Comparison of ENCODE assay signal across 32 cellular contexts in genomic region chr6:49986551-49986950, GRCh38. TPM values are rescaled to one million over a fixed set of nuclear protein-coding genes. Genes with fewer than 3 reads are reported as not detected.
"Had no signal": no experiment of that assay in that cellular context is flagged by ENCODE, and none has a peak within 500 bp of the region (broad histone marks: within the 10 kb centered on the region; RNA-seq: fewer than 3 reads in every experiment).

No MANE protein-coding gene starts in this region.

- ATAC-seq: stimulated activated effector memory CD8-positive, alpha-beta T cell treated with anti-CD3 and anti-CD28 coated beads, Interleukin-12 subunit alpha, Interleukin-12 subunit beta, amount 100 ng/mL, for 72 hours; stimulated activated memory B cell treated with anti-CD40 and anti-IgM and Interleukin-4, amounts not matched to agents 10 μg/mL and 1 μg/mL and 100 μg/mL, for 72 hours; stimulated activated naive B cell treated with anti-CD40 and anti-IgM and Interleukin-4, amounts not matched to agents 10 μg/mL and 1 μg/mL and 100 μg/mL, for 72 hours; stimulated activated naive CD8-positive, alpha-beta T cell treated with anti-CD3 and anti-CD28 coated beads, Interleukin-15, amount 100 ng/mL, for 72 hours; stimulated activated naive CD8-positive, alpha-beta T cell treated with anti-CD3 and anti-CD28 coated beads, Interleukin-15, Interleukin-2, amounts not matched to agents 100 U/mL and 50 U/mL, for 24 hours; upper lobe of right lung had no signal

- DNase-seq: stimulated activated CD4-positive, alpha-beta T cell treated with anti-CD3 and anti-CD28 coated beads, Interleukin-2, amount 100 ng/mL, for 48 hours; stimulated activated CD4-positive, alpha-beta T cell treated with anti-CD3 and anti-CD28 coated beads, Interleukin-4, amount 100 ng/mL, for 1 hour; stimulated activated CD4-positive, alpha-beta T cell treated with anti-CD3 and anti-CD28 coated beads, Interleukin-4, amount 100 ng/mL, for 24 hours; stimulated activated CD4-positive, alpha-beta T cell treated with anti-CD3 and anti-CD28 coated beads, Interleukin-4, amount 100 ng/mL, for 4 hours; stimulated activated CD8-positive, alpha-beta memory T cell treated with anti-CD3 and anti-CD28 coated beads, Interleukin-4, amount 100 ng/mL, for 48 hours; stimulated activated naive B cell treated with anti-CD40 and anti-IgM and Interleukin-4, amounts not matched to agents 10 μg/mL and 1 μg/mL and 100 μg/mL, for 72 hours; stimulated activated naive CD4-positive, alpha-beta T cell; stimulated activated naive CD4-positive, alpha-beta T cell treated with Interleukin-2 at 50 U/mL for 16 hours; stimulated activated naive CD8-positive, alpha-beta T cell treated with anti-CD3 and anti-CD28 coated beads, Interleukin-15, amount 100 ng/mL, for 72 hours; stimulated activated naive CD8-positive, alpha-beta T cell treated with anti-CD3 and anti-CD28 coated beads, Interleukin-15, Interleukin-2, amounts not matched to agents 100 U/mL and 50 U/mL, for 24 hours; stomach; substantia nigra; testis; thyroid gland; tibial artery; transverse colon; trophoblast cell; upper lobe of left lung; upper lobe of right lung; uterus had no signal

- H3K36me3 ChIP-seq: stomach, suprapubic skin, thoracic aorta, thyroid gland, tibial artery, tibial nerve, transverse colon, upper lobe of left lung, upper lobe of right lung, uterus, vagina had no signal

- H3K27me3 ChIP-seq: suprapubic skin, testis, thyroid gland, tibial artery, tibial nerve, transverse colon, upper lobe of left lung, upper lobe of right lung, uterus, vagina had no signal

- FAIRE-seq: urothelium cell line had no signal

- H3K27ac ChIP-seq: stomach, suprapubic skin, testis, thoracic aorta, thyroid gland, tibial artery, tibial nerve, transverse colon, upper lobe of left lung, upper lobe of right lung, uterus, vagina had no signal

- H3K4me1 ChIP-seq: stomach, suprapubic skin, testis, thyroid gland, tibial artery, tibial nerve, transverse colon, upper lobe of left lung, upper lobe of right lung, uterus, vagina had no signal

- H3K4me3 ChIP-seq: stomach, suprapubic skin, testis, thoracic aorta, thyroid gland, tibial artery, tibial nerve, transverse colon, upper lobe of left lung, upper lobe of right lung, uterus, vagina had no signal

- H3K9me3 ChIP-seq: suprapubic skin, testis, thoracic aorta, thyroid gland, tibial artery, tibial nerve, transverse colon, upper lobe of left lung, upper lobe of right lung, uterus, vagina had no signal

RNA-seq across cellular contexts. Expression of gene DEFB113, which starts 17.1 kb away (rescaled TPM):
- total RNA-seq: stomach, subcutaneous adipose tissue, suprapubic skin, temporal lobe, testis, thoracic aorta, thyroid gland, tibial nerve, transverse colon, upper lobe of left lung, upper lobe of right lung, ureter, urinary bladder, uterus, vagina had no signal
- polyA plus RNA-seq: stomach, thymus, urinary bladder had no signal

RNA-seq across cellular contexts. Expression of gene DEFB114, which starts 22.6 kb away (rescaled TPM):
- total RNA-seq: stomach, subcutaneous adipose tissue, suprapubic skin, temporal lobe, testis, thoracic aorta, thyroid gland, tibial nerve, transverse colon, upper lobe of left lung, upper lobe of right lung, ureter, urinary bladder, uterus, vagina had no signal
- polyA plus RNA-seq: stomach, thymus, urinary bladder had no signal

RNA-seq across cellular contexts. Expression of gene DEFB110, which starts 35.2 kb away (rescaled TPM):
- total RNA-seq: stomach, subcutaneous adipose tissue, suprapubic skin, temporal lobe, testis, thoracic aorta, thyroid gland, tibial nerve, transverse colon, upper lobe of left lung, upper lobe of right lung, ureter, urinary bladder, uterus, vagina had no signal
- polyA plus RNA-seq: stomach, thymus, urinary bladder had no signal
